1 cellular context compared by ENCODE assay signal in genomic region chr17:69187294-69187693, GRCh38.
TF ChIP-seq lines count a peak whose summit lies in the region.

No MANE protein-coding gene starts in this region.

TF ChIP-seq in K562, 482 proteins besides CTCF, POLR2A, EP300 and RAD21:
- TF ChIP-seq MCM2 (IDR thresholded peaks at IDR 0.05; ENCODE audit: low read depth): no peak
